19 cellular contexts compared by ENCODE assay signal in genomic region chr17:8707591-8708453, GRCh38. TPM values are rescaled to one million over a fixed set of nuclear protein-coding genes. Genes with fewer than 3 reads are reported as not detected.
DNase-seq lines count a peak whose midpoint lies in the region; ATAC-seq, FAIRE-seq and TF ChIP-seq lines count a peak whose summit lies in the region.
"Had no signal": no experiment of that assay in that cellular context is flagged by ENCODE, and none has a peak within 500 bp of the region (broad histone marks: within the 10 kb centered on the region; RNA-seq: fewer than 3 reads in every experiment).

No MANE protein-coding gene starts in this region.

- H3K27me3 ChIP-seq in bronchial epithelial cell (ENCODE audit: control insufficient read depth, insufficient read depth, low read length): no peaks in the 10 kb centered on the region
- H3K27me3 ChIP-seq in right lobe of liver: no peaks in the 10 kb centered on the region
- H3K27me3 ChIP-seq in upper lobe of left lung: no peaks in the 10 kb centered on the region

- H3K27ac ChIP-seq in right lobe of liver (no peak overlapping the region), upper lobe of left lung (peak overlapping the region; percentile 14 to 70 (median 68))
- H3K27ac ChIP-seq: C4-2B had no signal

- no peak for TF ChIP-seq POLR2A in right lobe of liver (IDR thresholded peaks at IDR 0.05)
- no peak for TF ChIP-seq POLR2A in upper lobe of left lung (IDR thresholded peaks at IDR 0.05)

- H3K4me3 ChIP-seq in bronchial epithelial cell (ENCODE audit: low read depth, low read length) (no peak overlapping the region), right lobe of liver (no peak overlapping the region), upper lobe of left lung (no peak overlapping the region)
- H3K4me3 ChIP-seq: esophagus squamous epithelium had no signal

- peak; percentile 43 for FAIRE-seq in bronchial epithelial cell (lab: Jason Lieb, UNC)

- no peaks in the 10 kb centered on the region for H3K36me3 ChIP-seq in bronchial epithelial cell (ENCODE audit: control insufficient read depth, insufficient read depth, low read length)
- H3K36me3 ChIP-seq in right lobe of liver: no peaks in the 10 kb centered on the region
- no peaks in the 10 kb centered on the region for H3K36me3 ChIP-seq in upper lobe of left lung
- H3K36me3 ChIP-seq: esophagus squamous epithelium had no signal

- TF ChIP-seq CTCF in bronchial epithelial cell (IDR thresholded peaks at IDR 0.05; ENCODE audit: insufficient read depth, low read length, severe bottlenecking): no peak
- no peak for TF ChIP-seq CTCF in right lobe of liver (IDR thresholded peaks at IDR 0.05)
- TF ChIP-seq CTCF in upper lobe of left lung (IDR thresholded peaks at IDR 0.05): no peak

- peak in 3 of 4 donors; percentile 22 to 53 (median 42) for ATAC-seq in right lobe of liver
- peak; percentile 47 to 79 for ATAC-seq in upper lobe of left lung (ENCODE audit: low FRiP score in 2 of 2)
- ATAC-seq in GM19455 (IDR thresholded peaks at IDR 0.05; ENCODE audit: unreplicated experiment): no peak
- ATAC-seq in GM21423 (IDR thresholded peaks at IDR 0.05; ENCODE audit: unreplicated experiment): no peak
- ATAC-seq: activated naive CD8-positive, alpha-beta T cell treated with anti-CD3 and anti-CD28 coated beads, Interleukin-2, amount 50 U/mL, for 24 hours; activated T-cell treated with anti-CD3 and anti-CD28 coated beads, Interleukin-2, amount 50 U/mL, for 4 hours; Panc1 had no signal

- 48% methylated on average over 7 of the region's 13 CpGs for WGBS in right lobe of liver (ENCODE audit: insufficient coverage, low coverage, low lambda C conversion rate, missing lambda C conversion rate)
- WGBS in upper lobe of left lung, 2 donors: 55 to 57% methylated on average over 13 of the region's 13 CpGs

- H3K4me1 ChIP-seq in right lobe of liver (peaks cover 0 to 8% (median 4%) of the 10 kb centered on the region in 4 donors), upper lobe of left lung (peaks cover 0 to 16% (median 5%) of the 10 kb centered on the region in 4 donors)

- DNase-seq in MV-4-11 (lab: John Stamatoyannopoulos, UW) (peak; percentile 80), bronchial epithelial cell (ENCODE audit: low read depth) (no peak), right lobe of liver (no peak), upper lobe of left lung (no peak), cerebellum (ENCODE audit: low spot score) (no peak)
- DNase-seq: activated CD4-positive, alpha-beta T cell treated with anti-CD3 and anti-CD28 coated beads for 48 hours; activated naive CD8-positive, alpha-beta T cell treated with anti-CD3 and anti-CD28 coated beads, Interleukin-2, amount 50 U/mL, for 24 hours; activated T-cell treated with anti-CD3 and anti-CD28 coated beads, Interleukin-2, amount 50 U/mL, for 4 hours; cortex of kidney; esophagus squamous epithelium; NCI-H146; NCI-H446 treated with DMSO at 0.1 percent for 48 hours; stimulated activated CD4-positive, alpha-beta T cell treated with anti-CD3 and anti-CD28 coated beads, Interleukin-2, amount 100 ng/mL, for 24 hours; stimulated activated CD8-positive, alpha-beta memory T cell treated with anti-CD3 and anti-CD28 coated beads, Interleukin-4, amount 100 ng/mL, for 48 hours had no signal

- no peak for TF ChIP-seq EP300 in upper lobe of left lung (IDR thresholded peaks at IDR 0.05)

- intact Hi-C loops in right lobe of liver (cut with DNase I): no loop called here

- H3K9me3 ChIP-seq in right lobe of liver: no peaks in the 10 kb centered on the region
- no peaks in the 10 kb centered on the region for H3K9me3 ChIP-seq in upper lobe of left lung
- H3K9me3 ChIP-seq: esophagus squamous epithelium had no signal

RNA-seq across cellular contexts. Expression of gene CCDC42, which starts 36.8 kb away (rescaled TPM):
- not detected in 2 replicates for total RNA-seq in bronchial epithelial cell
- total RNA-seq in right lobe of liver: not detected
- total RNA-seq in upper lobe of left lung: under 1 TPM in 1 of 6 donors, not detected in 5; 0.24 TPM
- not detected for total RNA-seq in cerebellum
- total RNA-seq: activated T-cell treated with anti-CD3 and anti-CD28 coated beads, Interleukin-2, amount 50 U/mL, for 4 hours; esophagus squamous epithelium; pulmonary artery endothelial cell had no signal

RNA-seq across cellular contexts. Expression of gene SPDYE4, which starts 50.5 kb away (rescaled TPM):
- total RNA-seq in bronchial epithelial cell: not detected in 2 replicates
- not detected for total RNA-seq in right lobe of liver
- not detected for total RNA-seq in upper lobe of left lung
- not detected for total RNA-seq in cerebellum
- total RNA-seq: activated T-cell treated with anti-CD3 and anti-CD28 coated beads, Interleukin-2, amount 50 U/mL, for 4 hours; esophagus squamous epithelium; pulmonary artery endothelial cell had no signal

Comparison
In these comparisons a context has a peak if more than half of its experiments do, and no peak if none do; other contexts are left out.
1. ATAC-seq: peak in right lobe of liver (3 of 4) and upper lobe of left lung (2 of 2); none in GM19455 (single experiment) and GM21423 (single experiment).
2. H3K27ac ChIP-seq: peak in upper lobe of left lung (4 of 4); none in right lobe of liver (0 of 3).